ENCODE assay signal across 9 cellular contexts in genomic region chr10:26367771-26368170, GRCh38.
DNase-seq lines count a peak whose midpoint lies in the region; ATAC-seq and TF ChIP-seq lines count a peak whose summit lies in the region.
"Had no signal": no experiment of that assay in that cellular context is flagged by ENCODE, and none has a peak within 500 bp of the region (broad histone marks: within the 10 kb centered on the region; RNA-seq: fewer than 3 reads in every experiment).

No MANE protein-coding gene starts in this region.

- no peaks in the 10 kb centered on the region for H3K4me1 Mint-ChIP-seq in T-helper 17 cell

- no peak overlapping the region for H3K27ac Mint-ChIP-seq in T-helper 17 cell

- H3K9me3 ChIP-seq in T-helper 17 cell (ENCODE audit: control insufficient read depth, low read length, poor library complexity, severe bottlenecking), result no peaks in the 10 kb centered on the region
- H3K9me3 ChIP-seq: BLaER1 had no signal

- H3K4me3 ChIP-seq in fibroblast of mammary gland (ENCODE audit: control insufficient read depth, low read depth, low read length), result no peak overlapping the region
- H3K4me3 ChIP-seq: BLaER1 had no signal

- no peak overlapping the region for H3K4me3 Mint-ChIP-seq in T-helper 17 cell

- ATAC-seq in T-helper 17 cell (peak; percentile 40), HG03139 (IDR thresholded peaks at IDR 0.05; ENCODE audit: unreplicated experiment) (no peak), GM19324 (IDR thresholded peaks at IDR 0.05; ENCODE audit: low FRiP score, unreplicated experiment) (no peak), HG02981 (IDR thresholded peaks at IDR 0.05; ENCODE audit: unreplicated experiment) (no peak)

- H3K36me3 Mint-ChIP-seq in T-helper 17 cell (ENCODE audit: low read depth), result peaks cover 3% of the 10 kb centered on the region

- TF ChIP-seq CTCF in fibroblast of mammary gland (conservative IDR thresholded peaks at IDR 0.05; ENCODE audit: control insufficient read depth, insufficient read depth, low read depth, low read length), result no peak

- peak; percentile 7 for DNase-seq in activated T-cell treated with anti-CD3 and anti-CD28 coated beads for 1 hour (ENCODE audit: low read depth)
- no peak for DNase-seq in activated T-cell treated with anti-CD3 and anti-CD28 coated beads for 4 hours
- DNase-seq in T-helper 17 cell, result no peak
- DNase-seq in fibroblast of mammary gland (ENCODE audit: low read depth), result peak; percentile 43
- peak; percentile 4 for DNase-seq in stimulated activated CD8-positive, alpha-beta memory T cell treated with anti-CD3 and anti-CD28 coated beads, Interleukin-15, amount 100 ng/mL, for 1 hour (ENCODE audit: low read depth)

- H3K27me3 Mint-ChIP-seq in T-helper 17 cell, result no peaks in the 10 kb centered on the region

Comparison
In these comparisons a context has a peak if more than half of its experiments do, and no peak if none do; other contexts are left out.
1. DNase-seq: peak in activated T-cell treated with anti-CD3 and anti-CD28 coated beads for 1 hour (single experiment), fibroblast of mammary gland (single experiment) and stimulated activated CD8-positive, alpha-beta memory T cell treated with anti-CD3 and anti-CD28 coated beads, Interleukin-15, amount 100 ng/mL, for 1 hour (single experiment); none in activated T-cell treated with anti-CD3 and anti-CD28 coated beads for 4 hours (single experiment) and T-helper 17 cell (0 of 3).